In the genomic region with DNA sequence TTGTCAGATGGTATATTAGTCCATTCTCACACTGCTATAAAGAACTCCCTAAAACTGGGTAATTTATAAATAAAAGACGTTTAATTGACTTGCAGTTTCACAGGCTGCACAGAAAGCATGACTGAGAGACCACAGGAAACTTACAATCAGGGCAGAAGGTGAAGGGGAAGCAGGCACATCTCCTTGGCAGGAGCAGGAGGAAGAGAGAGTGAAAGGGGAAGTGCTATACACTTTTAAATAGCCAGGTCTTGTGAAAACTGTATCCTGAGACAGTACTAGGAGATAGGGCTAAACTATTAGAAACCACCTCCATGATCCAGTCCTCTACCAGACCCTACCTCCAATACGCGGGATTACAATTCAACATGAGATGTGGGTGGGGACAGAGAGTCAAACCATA, we compare ENCODE assay signal across 21 cellular contexts.
"Had no signal": no experiment of that assay in that cellular context is flagged by ENCODE, and none has a peak within 500 bp of the region (broad histone marks: within the 10 kb centered on the region; RNA-seq: fewer than 3 reads in every experiment).

No MANE protein-coding gene starts in this region.

- H3K4me3 ChIP-seq: coronary artery, dorsolateral prefrontal cortex, gastrocnemius medialis, left ventricle myocardium inferior, lung, spleen, tibial nerve had no signal

- H3K27ac Mint-ChIP-seq: activated CD4-positive, alpha-beta memory T cell treated with anti-CD3 and anti-CD28 coated beads, Interleukin-2, amount 10 ng/mL, durations not matched to agents 7 days and 5 days; activated CD4-positive, alpha-beta T cell treated with anti-CD3 and anti-CD28 coated beads, Interleukin-2, amount 10 ng/mL, durations not matched to agents 7 days and 5 days; activated naive CD4-positive, alpha-beta T cell treated with anti-CD3 and anti-CD28 coated beads for 36 hours; activated naive CD8-positive, alpha-beta T cell treated with anti-CD3 and anti-CD28 coated beads, Interleukin-2, amount 10 ng/mL, durations not matched to agents 7 days and 5 days; activated T-cell treated with anti-CD3 and anti-CD28 coated beads, Interleukin-2, amount 50 U/mL, for 72 hours; effector memory CD8-positive, alpha-beta T cell; natural killer cell treated with Interleukin-12 subunit alpha and Interleukin-12 subunit beta and Interleukin-15 and Interleukin-18, amount 100 ng/mL, for 72 hours had no signal

- H3K4me3 Mint-ChIP-seq: activated CD4-positive, alpha-beta memory T cell treated with anti-CD3 and anti-CD28 coated beads, Interleukin-2, amount 10 ng/mL, durations not matched to agents 7 days and 5 days; activated CD4-positive, alpha-beta T cell treated with anti-CD3 and anti-CD28 coated beads, Interleukin-2, amount 10 ng/mL, durations not matched to agents 7 days and 5 days; activated naive CD4-positive, alpha-beta T cell treated with anti-CD3 and anti-CD28 coated beads for 36 hours; activated naive CD8-positive, alpha-beta T cell treated with anti-CD3 and anti-CD28 coated beads, Interleukin-2, amount 10 ng/mL, durations not matched to agents 7 days and 5 days; activated T-cell treated with anti-CD3 and anti-CD28 coated beads, Interleukin-2, amount 50 U/mL, for 72 hours; effector memory CD8-positive, alpha-beta T cell; natural killer cell treated with Interleukin-12 subunit alpha and Interleukin-12 subunit beta and Interleukin-15 and Interleukin-18, amount 100 ng/mL, for 72 hours had no signal

- H3K36me3 ChIP-seq: brain microvascular endothelial cell, gastrocnemius medialis, left ventricle myocardium inferior, spleen, tibial nerve had no signal

- ATAC-seq: activated T-cell treated with anti-CD3 and anti-CD28 coated beads, Interleukin-2, amount 50 U/mL, for 72 hours; effector memory CD8-positive, alpha-beta T cell; gastrocnemius medialis; natural killer cell treated with Interleukin-12 subunit alpha and Interleukin-12 subunit beta and Interleukin-15 and Interleukin-18, amount 100 ng/mL, for 72 hours; right cardiac atrium had no signal

- DNase-seq: activated CD4-positive, alpha-beta memory T cell treated with anti-CD3 and anti-CD28 coated beads, Interleukin-2, amount 10 ng/mL, durations not matched to agents 7 days and 5 days; activated CD4-positive, alpha-beta T cell treated with anti-CD3 and anti-CD28 coated beads, Interleukin-2, amount 10 ng/mL, durations not matched to agents 7 days and 5 days; activated naive CD4-positive, alpha-beta T cell treated with anti-CD3 and anti-CD28 coated beads for 36 hours; activated naive CD8-positive, alpha-beta T cell treated with anti-CD3 and anti-CD28 coated beads, Interleukin-2, amount 10 ng/mL, durations not matched to agents 7 days and 5 days; activated T-cell treated with anti-CD3 and anti-CD28 coated beads, Interleukin-2, amount 50 U/mL, for 72 hours; brain microvascular endothelial cell; dorsolateral prefrontal cortex; effector memory CD8-positive, alpha-beta T cell; erythroblast; gastrocnemius medialis; glutamatergic neuron; left ventricle myocardium inferior; mesendoderm; right cardiac atrium; spleen; stimulated activated naive CD4-positive, alpha-beta T cell treated with Interleukin-2 at 50 U/mL for 16 hours had no signal

- H3K27me3 ChIP-seq: brain microvascular endothelial cell had no signal

- H3K27ac ChIP-seq: brain microvascular endothelial cell, coronary artery, dorsolateral prefrontal cortex, gastrocnemius medialis, left ventricle myocardium inferior, spleen, VCaP had no signal

- H3K9me3 Mint-ChIP-seq: natural killer cell treated with Interleukin-12 subunit alpha and Interleukin-12 subunit beta and Interleukin-15 and Interleukin-18, amount 100 ng/mL, for 72 hours had no signal

- H3K4me1 Mint-ChIP-seq: activated CD4-positive, alpha-beta T cell treated with anti-CD3 and anti-CD28 coated beads, Interleukin-2, amount 10 ng/mL, durations not matched to agents 7 days and 5 days had no signal

- H3K36me3 Mint-ChIP-seq: activated naive CD8-positive, alpha-beta T cell treated with anti-CD3 and anti-CD28 coated beads, Interleukin-2, amount 10 ng/mL, durations not matched to agents 7 days and 5 days; natural killer cell treated with Interleukin-12 subunit alpha and Interleukin-12 subunit beta and Interleukin-15 and Interleukin-18, amount 100 ng/mL, for 72 hours had no signal

- H3K4me1 ChIP-seq: gastrocnemius medialis, left ventricle myocardium inferior had no signal
